9 cellular contexts compared by ENCODE assay signal in genomic region chr11:64250406-64250874, GRCh38. TPM values are rescaled to one million over a fixed set of nuclear protein-coding genes. Genes with fewer than 3 reads are reported as not detected.
DNase-seq lines count a peak whose midpoint lies in the region; ATAC-seq, FAIRE-seq and TF ChIP-seq lines count a peak whose summit lies in the region.
"Had no signal": no experiment of that assay in that cellular context is flagged by ENCODE, and none has a peak within 500 bp of the region (broad histone marks: within the 10 kb centered on the region; RNA-seq: fewer than 3 reads in every experiment).

No MANE protein-coding gene starts in this region.

- no peak for DNase-seq in H9
- no peak for DNase-seq in SK-N-MC (ENCODE audit: low read depth, low spot score)
- no peak for DNase-seq in fibroblast of pulmonary artery (ENCODE audit: low read depth)
- DNase-seq in skeletal muscle cell (ENCODE audit: low read depth): no peak
- no peak for DNase-seq in stimulated activated CD4-positive, alpha-beta T cell treated with anti-CD3 and anti-CD28 coated beads, Interleukin-12 subunit alpha, Interleukin-12 subunit beta, amount 100 ng/mL, for 4 hours
- DNase-seq in D721Med (ENCODE audit: insufficient read length, low spot score): no peak
- no peak for DNase-seq in erythroblast (lab: John Stamatoyannopoulos, UW)

- H3K79me2 ChIP-seq in H9 (ENCODE audit: insufficient read depth, low read length): peaks cover 7% of the 10 kb centered on the region; the same call in 1 of the 2 replicates

- peaks cover 3% of the 10 kb centered on the region for H3K79me1 ChIP-seq in H9 (ENCODE audit: insufficient read depth, low read depth, low read length, poor library complexity, severe bottlenecking)

- no peak overlapping the region for H2BK5ac ChIP-seq in H9 (ENCODE audit: insufficient read length, low read length)

- TF ChIP-seq CTCF in H9 (conservative IDR thresholded peaks at IDR 0.05) (no peak), fibroblast of pulmonary artery (IDR thresholded peaks at IDR 0.05; ENCODE audit: low read length, missing control alignments) (no peak), D721Med (IDR thresholded peaks at IDR 0.05; ENCODE audit: insufficient read depth, missing control alignments) (no peak)

- no peak overlapping the region for H2BK120ac ChIP-seq in H9 (ENCODE audit: low read depth, low read length, poor library complexity, severe bottlenecking)

- no peak for TF ChIP-seq POLR2A in erythroblast (IDR thresholded peaks at IDR 0.05; ENCODE audit: low read length)

- no peaks in the 10 kb centered on the region for H3K27me3 ChIP-seq in H9 (ENCODE audit: insufficient read depth, low read length)

- H3K4me3 ChIP-seq in SK-N-MC (peak overlapping the region; percentile 94), fibroblast of pulmonary artery (replicated peaks; ENCODE audit: low read depth, low read length) (peak overlapping the region; percentile 85), skeletal muscle cell (ENCODE audit: low read depth, low read length) (peak overlapping the region; percentile 76)

- H3K27ac ChIP-seq in H9 (ENCODE audit: insufficient read length, low read depth, low read length) (no peak overlapping the region), SK-N-MC (no peak overlapping the region)

- no peak overlapping the region for H3K23ac ChIP-seq in H9 (ENCODE audit: insufficient read length, low read depth, low read length)

- ATAC-seq in GM19455 (IDR thresholded peaks at IDR 0.05; ENCODE audit: unreplicated experiment): no peak

- H3K9ac ChIP-seq in H9 (ENCODE audit: extremely low read depth, insufficient read length, low read length) (no peak overlapping the region), SK-N-MC (ENCODE audit: insufficient read length) (peak overlapping the region; percentile 74)

- no peak overlapping the region for H4K5ac ChIP-seq in H9 (ENCODE audit: insufficient read length, low read depth, low read length)

- no peak overlapping the region for H3K18ac ChIP-seq in H9 (ENCODE audit: insufficient read length, low read depth, low read length)

- no peaks in the 10 kb centered on the region for H3K27me3 Mint-ChIP-seq in H9 (ENCODE audit: low read depth)

- no peak overlapping the region for H2BK12ac ChIP-seq in H9 (ENCODE audit: insufficient read length, low read depth, low read length)

- peaks cover 8 to 21% (median 14%) of the 10 kb centered on the region in 3 experiments; a peak in 6 of 7 replicates for H3K36me3 Mint-ChIP-seq in H9 (ENCODE audit: insufficient read depth in 1 of 3, low read depth in 3 of 3)

- peak overlapping the region; percentile 76 to 93 for H3K4me3 Mint-ChIP-seq in H9

- no peak overlapping the region for H3K4ac ChIP-seq in H9 (ENCODE audit: low read depth, low read length)

- H3K14ac ChIP-seq in H9 (ENCODE audit: insufficient read depth, low read length): no peak overlapping the region; the same call in 1 of the 2 replicates

- H4K20me1 ChIP-seq in H9 (ENCODE audit: control insufficient read depth, insufficient read depth, insufficient read length): no peaks in the 10 kb centered on the region

- peak overlapping the region; percentile 88 to 97 (median 97); a peak in 6 of 7 replicates for H3K27ac Mint-ChIP-seq in H9

- H4K8ac ChIP-seq in H9 (replicated peaks; ENCODE audit: insufficient read length, low read depth, low read length): no peak overlapping the region

- H3K9me3 Mint-ChIP-seq in H9: no peaks in the 10 kb centered on the region; a peak in 1 of 5 replicates

- H3K56ac ChIP-seq in H9 (ENCODE audit: insufficient read length, low read depth, low read length): no peak overlapping the region

- H2AFZ ChIP-seq in H9 (ENCODE audit: low read length): no peak overlapping the region

- H2AK5ac ChIP-seq in H9 (ENCODE audit: insufficient read length, low read length): no peak overlapping the region

- WGBS in H9 (ENCODE audit: extremely low coverage, insufficient read length, low lambda C conversion rate): no CpG with 5 or more reads among the region's 7 CpGs

- H3K23me2 ChIP-seq in H9 (ENCODE audit: insufficient read length, low read depth, low read length, poor library complexity, severe bottlenecking): peaks cover 26% of the 10 kb centered on the region

- H3K9me3 ChIP-seq in H9 (ENCODE audit: control insufficient read depth, low read depth, low read length): no peaks in the 10 kb centered on the region
- no peaks in the 10 kb centered on the region for H3K9me3 ChIP-seq in SK-N-MC (ENCODE audit: low read depth, low read length)

- H4K91ac ChIP-seq in H9 (ENCODE audit: insufficient read length, low read depth, low read length): no peak overlapping the region

- no peak overlapping the region for H2BK20ac ChIP-seq in H9 (ENCODE audit: low read depth, low read length, poor library complexity, severe bottlenecking)

- H3K4me1 ChIP-seq in H9 (ENCODE audit: insufficient read depth, low read length): peaks cover 9% of the 10 kb centered on the region; the same call in 1 of the 2 replicates

- H3K4me2 ChIP-seq in H9 (ENCODE audit: insufficient read depth, insufficient read length, low read length): peak overlapping the region; percentile 67

- H3K4me1 Mint-ChIP-seq in H9: peaks cover 34 to 44% of the 10 kb centered on the region in 2 experiments

- no peak for FAIRE-seq in D721Med (lab: Jason Lieb, UNC)
- FAIRE-seq: endometrium had no signal

- no peak overlapping the region for H2BK15ac ChIP-seq in H9 (ENCODE audit: low read depth, low read length)

- H3K36me3 ChIP-seq in SK-N-MC (ENCODE audit: insufficient read depth, low read length): peaks cover 4% of the 10 kb centered on the region; the same call in 1 of the 2 replicates

- no peak overlapping the region for H3T11ph ChIP-seq in H9 (ENCODE audit: low read length)

RNA-seq across cellular contexts. Expression of gene PLCB3, which starts 0.9 kb away (rescaled TPM):
- 79.3 and 80.2 TPM in 2 replicates for total RNA-seq in H9 (2021)

RNA-seq across cellular contexts. Expression of gene PPP1R14B, which starts 3.7 kb away (rescaled TPM):
- total RNA-seq in H9 (2021): 358 and 363 TPM in 2 replicates

RNA-seq across cellular contexts. Expression of gene FKBP2, which starts 9.5 kb away (rescaled TPM):
- 36.5 and 41.0 TPM in 2 replicates for total RNA-seq in H9 (2021)

RNA-seq across cellular contexts. Expression of gene VEGFB, which starts 16.1 kb away (rescaled TPM):
- 57.1 and 57.7 TPM in 2 replicates for total RNA-seq in H9 (2021)

RNA-seq across cellular contexts. Expression of gene DNAJC4, which starts 20.1 kb away (rescaled TPM):
- total RNA-seq in H9 (2021): 21.0 and 24.2 TPM in 2 replicates
